ENCODE assay signal across 8 cellular contexts in genomic region chr4:26787461-26788340, GRCh38.
A peak's percentile ranks its signal among the peaks of the same experiment; 100 is the strongest.
DNase-seq lines count a peak whose midpoint lies in the region; ATAC-seq and TF ChIP-seq lines count a peak whose summit lies in the region.

No MANE protein-coding gene starts in this region.

- H3K4me2 ChIP-seq in hepatocyte, result peak overlapping the region; percentile 33

- H4K20me1 ChIP-seq in hepatocyte (ENCODE audit: insufficient read depth, poor library complexity, severe bottlenecking), result no peaks in the 10 kb centered on the region

- H3K9me3 Mint-ChIP-seq in activated T-cell treated with anti-CD3 and anti-CD28 coated beads, Interleukin-2, amount 50 U/mL, for 72 hours, result peaks cover 0 to 1% of the 10 kb centered on the region in 2 donors

- H3K27ac ChIP-seq in hepatocyte, result peak overlapping the region; percentile 52

- no peaks in the 10 kb centered on the region for H3K27me3 Mint-ChIP-seq in activated T-cell treated with anti-CD3 and anti-CD28 coated beads, Interleukin-2, amount 50 U/mL, for 72 hours (ENCODE audit: low read depth)

- H3K4me1 ChIP-seq in BE2C (peaks cover 15% of the 10 kb centered on the region), hepatocyte (ENCODE audit: insufficient read depth) (peaks cover 5% of the 10 kb centered on the region)

- H3K9me3 ChIP-seq in BE2C (no peaks in the 10 kb centered on the region), hepatocyte (ENCODE audit: low read depth) (no peaks in the 10 kb centered on the region)

- DNase-seq in BE2C (peak; percentile 79), NCI-H1694 (lab: John Stamatoyannopoulos, UW) (peak; percentile 34), hepatocyte (ENCODE audit: low spot score) (peak; percentile 64), cerebellar cortex (ENCODE audit: low spot score) (no peak), amniotic stem cell (lab: John Stamatoyannopoulos, UW) (no peak)
- peak; percentile 36 to 61 for DNase-seq in activated T-cell treated with anti-CD3 and anti-CD28 coated beads, Interleukin-2, amount 50 U/mL, for 72 hours
- peak; percentile 17 to 18 for DNase-seq in stimulated activated CD4-positive, alpha-beta T cell treated with anti-CD3 and anti-CD28 coated beads, Interleukin-12 subunit alpha, Interleukin-12 subunit beta, amount 100 ng/mL, for 24 hours (ENCODE audit: low read depth in 2 of 2)

- TF ChIP-seq CTCF in BE2C (IDR thresholded peaks at IDR 0.05; ENCODE audit: low read depth, low read length) (peak; percentile 70), hepatocyte (IDR thresholded peaks at IDR 0.05; ENCODE audit: poor library complexity) (peak; percentile 18)

- peak; percentile 57 for ATAC-seq in GM19395 (IDR thresholded peaks at IDR 0.05; ENCODE audit: unreplicated experiment)
- ATAC-seq in activated T-cell treated with anti-CD3 and anti-CD28 coated beads, Interleukin-2, amount 50 U/mL, for 72 hours (replicated peaks in 1 of 2), result peak; percentile 91 to 93

- H3K4me1 Mint-ChIP-seq in activated T-cell treated with anti-CD3 and anti-CD28 coated beads, Interleukin-2, amount 50 U/mL, for 72 hours (ENCODE audit: low read depth), result peaks cover 20% of the 10 kb centered on the region

- no peak overlapping the region for H3K27ac Mint-ChIP-seq in activated T-cell treated with anti-CD3 and anti-CD28 coated beads, Interleukin-2, amount 50 U/mL, for 72 hours

- H3K36me3 Mint-ChIP-seq in activated T-cell treated with anti-CD3 and anti-CD28 coated beads, Interleukin-2, amount 50 U/mL, for 72 hours (ENCODE audit: insufficient read depth in 2 of 2), result no peaks in the 10 kb centered on the region

- 37% methylated on average over 11 of the region's 11 CpGs for WGBS in hepatocyte (ENCODE audit: low lambda C conversion rate, missing lambda C conversion rate)

- H3K79me2 ChIP-seq in hepatocyte, result no peaks in the 10 kb centered on the region

- H3K27me3 ChIP-seq in BE2C (no peaks in the 10 kb centered on the region), hepatocyte (no peaks in the 10 kb centered on the region)

- H3K4me3 Mint-ChIP-seq in activated T-cell treated with anti-CD3 and anti-CD28 coated beads, Interleukin-2, amount 50 U/mL, for 72 hours, result peak overlapping the region; percentile 18 to 66

- H3K4me3 ChIP-seq in BE2C (ENCODE audit: low read depth, low read length) (peak overlapping the region; percentile 41), hepatocyte (no peak overlapping the region)

- no peak overlapping the region for H2AFZ ChIP-seq in hepatocyte

- H3K36me3 ChIP-seq in BE2C (no peaks in the 10 kb centered on the region), hepatocyte (replicated peaks; ENCODE audit: insufficient read depth, low read depth) (no peaks in the 10 kb centered on the region)

- no peaks in the 10 kb centered on the region for H3K9me2 ChIP-seq in hepatocyte (replicated peaks; ENCODE audit: insufficient read depth)

Comparison
In these comparisons a context has a peak if more than half of its experiments do, and no peak if none do; other contexts are left out.
1. DNase-seq: peak in BE2C (single experiment), NCI-H1694 (single experiment), activated T-cell treated with anti-CD3 and anti-CD28 coated beads, Interleukin-2, amount 50 U/mL, for 72 hours (2 of 2), hepatocyte (single experiment) and stimulated activated CD4-positive, alpha-beta T cell treated with anti-CD3 and anti-CD28 coated beads, Interleukin-12 subunit alpha, Interleukin-12 subunit beta, amount 100 ng/mL, for 24 hours (2 of 2); none in cerebellar cortex (single experiment) and amniotic stem cell (single experiment).